Comparison of ENCODE assay signal across 21 cellular contexts in genomic region chr3:34421762-34422161, GRCh38.
"Had no signal": no experiment of that assay in that cellular context is flagged by ENCODE, and none has a peak within 500 bp of the region (broad histone marks: within the 10 kb centered on the region; RNA-seq: fewer than 3 reads in every experiment).

No MANE protein-coding gene starts in this region.

- H3K4me3 ChIP-seq: MG63, SJCRH30 had no signal

- H3K27me3 ChIP-seq: MG63, SJCRH30 had no signal

- ATAC-seq: HepG2, SK-N-SH treated with all-trans-retinoic acid at 6 μM for 48 hours had no signal

- H3K27ac ChIP-seq: SJCRH30 had no signal

- H3K36me3 ChIP-seq: MG63, SJCRH30 had no signal

- DNase-seq: IMR-90, Karpas-422, KG1, MG63, NCI-H1092, NCI-H1105 treated with DMSO at 0.1 percent for 48 hours, NCI-H1417 treated with DMSO at 0.1 percent for 48 hours, NCI-H146, NCI-H1694 treated with DMSO at 0.1 percent for 48 hours, NCI-H1930, NCI-H2081, NCI-H2107, NCI-H2227 treated with DMSO at 0.1 percent for 48 hours, NCI-H524, NCI-H526 treated with DMSO at 0.1 percent for 48 hours, NCI-H774, RPMI8226, SHP77 treated with DMSO at 0.1 percent for 48 hours, SJCRH30 had no signal

- H3K4me1 ChIP-seq: SJCRH30 had no signal

- H3K9me3 ChIP-seq: MG63, SJCRH30 had no signal
